In genomic region chr1:27658951-27659496, GRCh38 we compare ENCODE assay signal across 2 cellular contexts.
TF ChIP-seq lines count a peak whose summit lies in the region.

No MANE protein-coding gene starts in this region.

TF ChIP-seq in HEK293, 187 proteins besides CTCF, POLR2A, EP300 and RAD21:
- TF ChIP-seq HIC1 (tag by site-specific recombination; IDR thresholded peaks at IDR 0.05), result no peak
- TF ChIP-seq ZNF335 (tag by site-specific recombination; conservative IDR thresholded peaks at IDR 0.05), result peak; percentile 57
- peak; percentile 16; the same call in 1 of the 2 replicates for TF ChIP-seq SP3 (tag by site-specific recombination; IDR thresholded peaks at IDR 0.05)
- no peak for TF ChIP-seq ZNF202 (tag by site-specific recombination; IDR thresholded peaks at IDR 0.05; ENCODE audit: borderline replicate concordance)
- TF ChIP-seq ZNF10 (tag by site-specific recombination; IDR thresholded peaks at IDR 0.05), result no peak
- TF ChIP-seq ZBTB17 (tag by site-specific recombination; IDR thresholded peaks at IDR 0.05), result peak; percentile 62; the same call in 1 of the 2 replicates
- TF ChIP-seq ZNF341 (tag by site-specific recombination; IDR thresholded peaks at IDR 0.05; ENCODE audit: low read depth), result peak; percentile 36; the same call in 1 of the 2 replicates

TF ChIP-seq in GM12878, 131 proteins besides CTCF, POLR2A, EP300 and RAD21 (continues in another document):
- TF ChIP-seq ZNF592 (IDR thresholded peaks at IDR 0.05) (no peak), TARDBP (IDR thresholded peaks at IDR 0.05; ENCODE audit: borderline replicate concordance) (no peak), MYB (IDR thresholded peaks at IDR 0.05; ENCODE audit: borderline replicate concordance, low read depth, low read length) (no peak), MLLT1 (IDR thresholded peaks at IDR 0.05) (peak; percentile 96; the same call in 1 of the 2 replicates), FOXK2 (IDR thresholded peaks at IDR 0.05) (no peak), SP1 (IDR thresholded peaks at IDR 0.05; ENCODE audit: low read depth, low read length) (no peak), NBN (IDR thresholded peaks at IDR 0.05) (no peak), IRF5 (IDR thresholded peaks at IDR 0.05; ENCODE audit: borderline replicate concordance) (no peak), E2F8 (IDR thresholded peaks at IDR 0.05; ENCODE audit: low read depth, partially characterized antibody) (no peak), RB1 (IDR thresholded peaks at IDR 0.05; ENCODE audit: borderline replicate concordance) (0 out of 2 replicates have a peak, but pooled peaks have one; percentile 46), ESRRA (IDR thresholded peaks at IDR 0.05; ENCODE audit: low read length) (no peak), BRCA1 (IDR thresholded peaks at IDR 0.05; ENCODE audit: low read depth, low read length) (no peak), CREM (IDR thresholded peaks at IDR 0.05; ENCODE audit: low read depth) (no peak), RBBP5 (conservative IDR thresholded peaks at IDR 0.05) (no peak), CBX3 (IDR thresholded peaks at IDR 0.05; ENCODE audit: borderline replicate concordance, low read depth) (no peak), ZNF207 (IDR thresholded peaks at IDR 0.05; ENCODE audit: borderline replicate concordance) (no peak; the same call in 1 of the 2 replicates), SMAD5 (IDR thresholded peaks at IDR 0.05; ENCODE audit: low read depth) (no peak), ATF3 (IDR thresholded peaks at IDR 0.05; ENCODE audit: borderline replicate concordance, extremely low read depth, low read depth, low read length) (no peak), EZH2 (IDR thresholded peaks at IDR 0.05; ENCODE audit: borderline replicate concordance, control insufficient read depth, low read depth, low read length) (no peak), CEBPB (IDR thresholded peaks at IDR 0.05; ENCODE audit: borderline replicate concordance in 1 of 2, low read depth in 2 of 2, low read length in 2 of 2) (no peak), REST (IDR thresholded peaks at IDR 0.05; ENCODE audit: low read depth, low read length) (no peak), GABPA (IDR thresholded peaks at IDR 0.05; ENCODE audit: low read depth) (no peak), NRF1 (conservative IDR thresholded peaks at IDR 0.05; ENCODE audit: low read depth, low read length) (no peak), ASH2L (IDR thresholded peaks at IDR 0.05; ENCODE audit: borderline replicate concordance, low read depth) (no peak)
- TF ChIP-seq, protein P1, sequence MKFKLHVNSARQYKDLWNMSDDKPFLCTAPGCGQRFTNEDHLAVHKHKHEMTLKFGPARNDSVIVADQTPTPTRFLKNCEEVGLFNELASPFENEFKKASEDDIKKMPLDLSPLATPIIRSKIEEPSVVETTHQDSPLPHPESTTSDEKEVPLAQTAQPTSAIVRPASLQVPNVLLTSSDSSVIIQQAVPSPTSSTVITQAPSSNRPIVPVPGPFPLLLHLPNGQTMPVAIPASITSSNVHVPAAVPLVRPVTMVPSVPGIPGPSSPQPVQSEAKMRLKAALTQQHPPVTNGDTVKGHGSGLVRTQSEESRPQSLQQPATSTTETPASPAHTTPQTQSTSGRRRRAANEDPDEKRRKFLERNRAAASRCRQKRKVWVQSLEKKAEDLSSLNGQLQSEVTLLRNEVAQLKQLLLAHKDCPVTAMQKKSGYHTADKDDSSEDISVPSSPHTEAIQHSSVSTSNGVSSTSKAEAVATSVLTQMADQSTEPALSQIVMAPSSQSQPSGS (IDR thresholded peaks at IDR 0.05; ENCODE audit: low read length), result no peak
- TF ChIP-seq, protein P2, sequence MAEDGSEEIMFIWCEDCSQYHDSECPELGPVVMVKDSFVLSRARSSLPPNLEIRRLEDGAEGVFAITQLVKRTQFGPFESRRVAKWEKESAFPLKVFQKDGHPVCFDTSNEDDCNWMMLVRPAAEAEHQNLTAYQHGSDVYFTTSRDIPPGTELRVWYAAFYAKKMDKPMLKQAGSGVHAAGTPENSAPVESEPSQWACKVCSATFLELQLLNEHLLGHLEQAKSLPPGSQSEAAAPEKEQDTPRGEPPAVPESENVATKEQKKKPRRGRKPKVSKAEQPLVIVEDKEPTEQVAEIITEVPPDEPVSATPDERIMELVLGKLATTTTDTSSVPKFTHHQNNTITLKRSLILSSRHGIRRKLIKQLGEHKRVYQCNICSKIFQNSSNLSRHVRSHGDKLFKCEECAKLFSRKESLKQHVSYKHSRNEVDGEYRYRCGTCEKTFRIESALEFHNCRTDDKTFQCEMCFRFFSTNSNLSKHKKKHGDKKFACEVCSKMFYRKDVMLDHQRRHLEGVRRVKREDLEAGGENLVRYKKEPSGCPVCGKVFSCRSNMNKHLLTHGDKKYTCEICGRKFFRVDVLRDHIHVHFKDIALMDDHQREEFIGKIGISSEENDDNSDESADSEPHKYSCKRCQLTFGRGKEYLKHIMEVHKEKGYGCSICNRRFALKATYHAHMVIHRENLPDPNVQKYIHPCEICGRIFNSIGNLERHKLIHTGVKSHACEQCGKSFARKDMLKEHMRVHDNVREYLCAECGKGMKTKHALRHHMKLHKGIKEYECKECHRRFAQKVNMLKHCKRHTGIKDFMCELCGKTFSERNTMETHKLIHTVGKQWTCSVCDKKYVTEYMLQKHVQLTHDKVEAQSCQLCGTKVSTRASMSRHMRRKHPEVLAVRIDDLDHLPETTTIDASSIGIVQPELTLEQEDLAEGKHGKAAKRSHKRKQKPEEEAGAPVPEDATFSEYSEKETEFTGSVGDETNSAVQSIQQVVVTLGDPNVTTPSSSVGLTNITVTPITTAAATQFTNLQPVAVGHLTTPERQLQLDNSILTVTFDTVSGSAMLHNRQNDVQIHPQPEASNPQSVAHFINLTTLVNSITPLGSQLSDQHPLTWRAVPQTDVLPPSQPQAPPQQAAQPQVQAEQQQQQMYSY (CRISPR knock-in tag; IDR thresholded peaks at IDR 0.05), result no peak
- TF ChIP-seq, protein P3, sequence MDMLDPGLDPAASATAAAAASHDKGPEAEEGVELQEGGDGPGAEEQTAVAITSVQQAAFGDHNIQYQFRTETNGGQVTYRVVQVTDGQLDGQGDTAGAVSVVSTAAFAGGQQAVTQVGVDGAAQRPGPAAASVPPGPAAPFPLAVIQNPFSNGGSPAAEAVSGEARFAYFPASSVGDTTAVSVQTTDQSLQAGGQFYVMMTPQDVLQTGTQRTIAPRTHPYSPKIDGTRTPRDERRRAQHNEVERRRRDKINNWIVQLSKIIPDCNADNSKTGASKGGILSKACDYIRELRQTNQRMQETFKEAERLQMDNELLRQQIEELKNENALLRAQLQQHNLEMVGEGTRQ (IDR thresholded peaks at IDR 0.05; ENCODE audit: borderline replicate concordance, low read depth, low read length), result no peak
- TF ChIP-seq, protein P4, sequence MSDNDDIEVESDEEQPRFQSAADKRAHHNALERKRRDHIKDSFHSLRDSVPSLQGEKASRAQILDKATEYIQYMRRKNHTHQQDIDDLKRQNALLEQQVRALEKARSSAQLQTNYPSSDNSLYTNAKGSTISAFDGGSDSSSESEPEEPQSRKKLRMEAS (IDR thresholded peaks at IDR 0.05; ENCODE audit: low read depth, low read length), result no peak
